In the genomic region with DNA sequence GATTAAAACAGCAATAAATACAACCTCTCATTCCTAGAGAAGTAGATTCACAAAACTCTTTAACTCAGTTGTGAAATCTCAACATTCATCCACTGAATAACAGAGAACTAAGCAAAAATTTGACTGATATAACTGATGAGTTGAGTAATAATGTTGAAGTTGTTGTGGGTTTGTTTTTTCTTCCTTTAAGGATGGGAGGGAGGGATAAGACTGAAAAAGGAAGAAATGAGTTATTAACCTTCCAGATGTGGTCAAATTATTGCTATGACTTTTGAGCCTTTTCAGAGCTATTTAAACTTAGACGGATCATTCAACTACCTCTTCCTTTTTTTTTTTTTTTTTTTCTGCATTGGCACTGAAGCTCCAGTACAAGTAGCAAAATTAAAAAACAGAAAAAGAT, we compare ENCODE assay signal across 29 cellular contexts. TPM values are rescaled to one million over a fixed set of nuclear protein-coding genes. Genes with fewer than 3 reads are reported as not detected.
DNase-seq lines count a peak whose midpoint lies in the region; ATAC-seq and TF ChIP-seq lines count a peak whose summit lies in the region.
"Had no signal": no experiment of that assay in that cellular context is flagged by ENCODE, and none has a peak within 500 bp of the region (broad histone marks: within the 10 kb centered on the region; RNA-seq: fewer than 3 reads in every experiment).

No MANE protein-coding gene starts in this region.

- CTCF ChIA-PET in activated CD4-positive, alpha-beta T cell treated with anti-CD3 and anti-CD28 coated beads, Interleukin-2, amount 10 ng/mL, durations not matched to agents 7 days and 5 days (lab: Charles Lee): interaction anchor here (1.0 to 1.2 kb wide), 3 partner anchors 9 to 202 kb away, joined by 3 read pairs; a partner anchor contains a TSS
- CTCF ChIA-PET in CD8-positive, alpha-beta memory T cell (lab: Charles Lee): interaction anchor here (1.2 to 1.9 kb wide), 5 partner anchors 17 to 101 kb away, joined by 3 to 7 read pairs (median 4); no protein-coding TSS in a partner anchor

- H3K4me3 ChIP-seq in CD8-positive, alpha-beta memory T cell (ENCODE audit: low read length): no peak overlapping the region
- no peak overlapping the region for H3K4me3 ChIP-seq in OCI-LY3 (ENCODE audit: low read length)
- H3K4me3 ChIP-seq: coronary artery, pancreas, testis had no signal

- peaks cover 18% of the 10 kb centered on the region for H3K4me1 Mint-ChIP-seq in activated CD4-positive, alpha-beta T cell treated with anti-CD3 and anti-CD28 coated beads, Interleukin-2, amount 10 ng/mL, durations not matched to agents 7 days and 5 days
- peaks cover 47 to 81% (median 78%) of the 10 kb centered on the region in 3 donors for H3K4me1 Mint-ChIP-seq in CD8-positive, alpha-beta memory T cell
- peaks cover 53 to 80% of the 10 kb centered on the region in 2 donors for H3K4me1 Mint-ChIP-seq in immature natural killer cell

- H3K4me1 ChIP-seq in CD8-positive, alpha-beta memory T cell (ENCODE audit: insufficient read depth, low read length): peaks cover 5% of the 10 kb centered on the region
- H3K4me1 ChIP-seq in OCI-LY3 (ENCODE audit: low read length): peaks cover 13% of the 10 kb centered on the region
- H3K4me1 ChIP-seq: pancreas, testis had no signal

- peak overlapping the region; percentile 33 for H3K4me2 ChIP-seq in OCI-LY3 (ENCODE audit: low read length)

- H3K4me3 Mint-ChIP-seq in activated CD4-positive, alpha-beta T cell treated with anti-CD3 and anti-CD28 coated beads, Interleukin-2, amount 10 ng/mL, durations not matched to agents 7 days and 5 days: no peak overlapping the region
- H3K4me3 Mint-ChIP-seq in CD8-positive, alpha-beta memory T cell: no peak overlapping the region
- no peak overlapping the region for H3K4me3 Mint-ChIP-seq in immature natural killer cell
- H3K4me3 Mint-ChIP-seq: activated naive CD8-positive, alpha-beta T cell treated with anti-CD3 and anti-CD28 coated beads, Interleukin-2, amount 10 ng/mL, durations not matched to agents 7 days and 5 days; CD4-positive, alpha-beta memory T cell; T-helper 1 cell treated with Interleukin-12 subunit alpha and Interleukin-12 subunit beta and Interleukin-4 antibody, amounts not matched to agents 30 μg/mL and 1 μg/mL, for 36 hours had no signal

- H4K20me1 ChIP-seq in OCI-LY3 (ENCODE audit: insufficient read depth, low read length): no peaks in the 10 kb centered on the region

- DNase-seq in activated CD4-positive, alpha-beta T cell treated with anti-CD3 and anti-CD28 coated beads, Interleukin-2, amount 10 ng/mL, durations not matched to agents 7 days and 5 days: no peak
- DNase-seq in activated CD4-positive, alpha-beta T cell treated with anti-CD3 and anti-CD28 coated beads for 4 hours: no peak
- DNase-seq in CD8-positive, alpha-beta memory T cell: no peak
- no peak for DNase-seq in immature natural killer cell
- DNase-seq in dedifferentiated amniotic fluid mesenchymal stem cell (ENCODE audit: extremely low spot score): no peak
- DNase-seq in NCI-H510A treated with DMSO at 0.1 percent for 48 hours (lab: John Stamatoyannopoulos, UW): no peak
- DNase-seq: activated naive CD8-positive, alpha-beta T cell treated with anti-CD3 and anti-CD28 coated beads, Interleukin-2, amount 10 ng/mL, durations not matched to agents 7 days and 5 days; CD4-positive, alpha-beta memory T cell; effector memory CD4-positive, alpha-beta T cell; hypothalamus; left colon; NCI-H1092; NCI-H1694; NCI-H2171; pancreas; PC-3; retina; small intestine; stimulated activated naive CD4-positive, alpha-beta T cell treated with Interleukin-2 at 50 U/mL for 16 hours; testis had no signal

- no peaks in the 10 kb centered on the region for H3K27me3 Mint-ChIP-seq in activated CD4-positive, alpha-beta T cell treated with anti-CD3 and anti-CD28 coated beads, Interleukin-2, amount 10 ng/mL, durations not matched to agents 7 days and 5 days
- H3K27me3 Mint-ChIP-seq in CD8-positive, alpha-beta memory T cell: no peaks in the 10 kb centered on the region
- H3K27me3 Mint-ChIP-seq in immature natural killer cell (ENCODE audit: low read depth in 3 of 3): no peaks in the 10 kb centered on the region
- H3K27me3 Mint-ChIP-seq: activated naive CD8-positive, alpha-beta T cell treated with anti-CD3 and anti-CD28 coated beads, Interleukin-2, amount 10 ng/mL, durations not matched to agents 7 days and 5 days; CD4-positive, alpha-beta memory T cell had no signal

- no peak for ATAC-seq in GM21367 (IDR thresholded peaks at IDR 0.05; ENCODE audit: unreplicated experiment)
- ATAC-seq: left colon, pancreas, PC-3, SK-N-SH treated with all-trans-retinoic acid at 6 μM for 48 hours had no signal

- TF ChIP-seq CTCF in OCI-LY3 (IDR thresholded peaks at IDR 0.05; ENCODE audit: low read depth, low read length): no peak

- H3K9ac ChIP-seq in OCI-LY3 (ENCODE audit: low read length): no peak overlapping the region

- no peak overlapping the region for H3K27ac ChIP-seq in CD8-positive, alpha-beta memory T cell (ENCODE audit: low read depth, low read length)
- H3K27ac ChIP-seq in OCI-LY3 (ENCODE audit: low read length): no peak overlapping the region
- H3K27ac ChIP-seq: coronary artery, epithelial cell of prostate, pancreas, testis had no signal

- H3K9me3 ChIP-seq in CD8-positive, alpha-beta memory T cell (ENCODE audit: low read length): no peaks in the 10 kb centered on the region
- no peaks in the 10 kb centered on the region for H3K9me3 ChIP-seq in OCI-LY3 (ENCODE audit: insufficient read depth, low read length)
- H3K9me3 ChIP-seq: pancreas, testis had no signal

- peak overlapping the region; percentile 3 for H3K27ac Mint-ChIP-seq in activated CD4-positive, alpha-beta T cell treated with anti-CD3 and anti-CD28 coated beads, Interleukin-2, amount 10 ng/mL, durations not matched to agents 7 days and 5 days
- peak overlapping the region in 6 of 8 donors; percentile 3 to 80 (median 34) for H3K27ac Mint-ChIP-seq in CD8-positive, alpha-beta memory T cell
- peak overlapping the region; percentile 53 to 76 (median 56) for H3K27ac Mint-ChIP-seq in immature natural killer cell
- H3K27ac Mint-ChIP-seq: activated naive CD8-positive, alpha-beta T cell treated with anti-CD3 and anti-CD28 coated beads, Interleukin-2, amount 10 ng/mL, durations not matched to agents 7 days and 5 days; T-helper 1 cell treated with Interleukin-12 subunit alpha and Interleukin-12 subunit beta and Interleukin-4 antibody, amounts not matched to agents 30 μg/mL and 1 μg/mL, for 36 hours had no signal

- no peaks in the 10 kb centered on the region for H3K9me3 Mint-ChIP-seq in activated CD4-positive, alpha-beta T cell treated with anti-CD3 and anti-CD28 coated beads, Interleukin-2, amount 10 ng/mL, durations not matched to agents 7 days and 5 days
- H3K9me3 Mint-ChIP-seq in CD8-positive, alpha-beta memory T cell: no peaks in the 10 kb centered on the region
- no peaks in the 10 kb centered on the region for H3K9me3 Mint-ChIP-seq in immature natural killer cell
- H3K9me3 Mint-ChIP-seq: activated naive CD8-positive, alpha-beta T cell treated with anti-CD3 and anti-CD28 coated beads, Interleukin-2, amount 10 ng/mL, durations not matched to agents 7 days and 5 days; CD4-positive, alpha-beta memory T cell; T-helper 1 cell treated with Interleukin-12 subunit alpha and Interleukin-12 subunit beta and Interleukin-4 antibody, amounts not matched to agents 30 μg/mL and 1 μg/mL, for 36 hours had no signal

- peaks cover 65% of the 10 kb centered on the region for H3K36me3 Mint-ChIP-seq in activated CD4-positive, alpha-beta T cell treated with anti-CD3 and anti-CD28 coated beads, Interleukin-2, amount 10 ng/mL, durations not matched to agents 7 days and 5 days (ENCODE audit: low read depth)
- H3K36me3 Mint-ChIP-seq in CD8-positive, alpha-beta memory T cell: peaks cover 0 to 73% (median 22%) of the 10 kb centered on the region in 3 donors
- peaks cover 9 to 26% (median 11%) of the 10 kb centered on the region in 3 donors for H3K36me3 Mint-ChIP-seq in immature natural killer cell

- POLR2A ChIA-PET in activated CD4-positive, alpha-beta T cell treated with anti-CD3 and anti-CD28 coated beads, Interleukin-2, amount 10 ng/mL, durations not matched to agents 7 days and 5 days (lab: Charles Lee): no interaction called here
- POLR2A ChIA-PET in CD8-positive, alpha-beta memory T cell (lab: Charles Lee): interaction anchor here (0.6 to 1.0 kb wide), 2 partner anchors 48 to 120 kb away, joined by 5 to 6 read pairs; no protein-coding TSS in a partner anchor

- H3K27me3 ChIP-seq in CD8-positive, alpha-beta memory T cell (ENCODE audit: insufficient read depth, low read length, poor library complexity, severe bottlenecking): no peaks in the 10 kb centered on the region
- no peaks in the 10 kb centered on the region for H3K27me3 ChIP-seq in OCI-LY3 (ENCODE audit: low read depth, low read length)
- H3K27me3 ChIP-seq: testis had no signal

- H3K36me3 ChIP-seq in CD8-positive, alpha-beta memory T cell (ENCODE audit: insufficient read depth, low read length): no peaks in the 10 kb centered on the region
- H3K36me3 ChIP-seq in OCI-LY3 (replicated peaks; ENCODE audit: low read depth, low read length): no peaks in the 10 kb centered on the region
- H3K36me3 ChIP-seq: pancreas had no signal

- no peak overlapping the region for H2AFZ ChIP-seq in OCI-LY3 (ENCODE audit: low read depth, low read length)

- no peaks in the 10 kb centered on the region for H3K79me2 ChIP-seq in OCI-LY3 (ENCODE audit: low read length)

RNA-seq across cellular contexts. Expression of a gene that starts 38.6 kb away (rescaled TPM):
- total RNA-seq in activated CD4-positive, alpha-beta T cell treated with anti-CD3 and anti-CD28 coated beads, Interleukin-2, amount 10 ng/mL, durations not matched to agents 7 days and 5 days: 100 to 1,000 TPM; 123 to 144 TPM
- total RNA-seq in CD8-positive, alpha-beta memory T cell: 10 to 100 TPM; 50.5 to 56.0 TPM
- polyA plus RNA-seq in CD8-positive, alpha-beta memory T cell: 264 TPM
- polyA plus RNA-seq in immature natural killer cell: 100 to 1,000 TPM; 325 to 458 (median 329) TPM
- total RNA-seq: A673, cardiac septum, H1, PC-3 had no signal
- polyA plus RNA-seq: H1 had no signal

Comparison
In these comparisons a context has a peak if more than half of its experiments do, and no peak if none do; other contexts are left out.
1. H3K27ac Mint-ChIP-seq: peak in every context shown above with its lines; median percentile 56 in immature natural killer cell; 34 in CD8-positive, alpha-beta memory T cell; 3 in activated CD4-positive, alpha-beta T cell treated with anti-CD3 and anti-CD28 coated beads, Interleukin-2, amount 10 ng/mL, durations not matched to agents 7 days and 5 days.